ENCODE assay signal across 8 cellular contexts in genomic region chr17:17303847-17304490, GRCh38. TPM values are rescaled to one million over a fixed set of nuclear protein-coding genes. Genes with fewer than 3 reads are reported as not detected.
DNase-seq lines count a peak whose midpoint lies in the region; ATAC-seq, FAIRE-seq and TF ChIP-seq lines count a peak whose summit lies in the region.

No MANE protein-coding gene starts in this region.

- no peak overlapping the region for H3K27ac ChIP-seq in HepG2 (ENCODE audit: extremely low read length, insufficient read depth, low read length)
- no peak overlapping the region for H3K27ac ChIP-seq in thyroid gland

- intact Hi-C loops in HepG2 (cut with micrococcal nuclease; ENCODE audit: unreplicated experiment) (no loop called here), thyroid gland (cut with DNase I) (no loop called here)

- H3K79me2 ChIP-seq in HepG2 (ENCODE audit: insufficient read depth, low read length), result no peaks in the 10 kb centered on the region

- H3K9ac ChIP-seq in HepG2 (ENCODE audit: insufficient read depth, low read depth, low read length), result peak overlapping the region; percentile 22; the same call in 1 of the 2 replicates

- H3K4me1 Mint-ChIP-seq in activated CD4-positive, alpha-beta T cell treated with anti-CD3 and anti-CD28 coated beads, Interleukin-2, amount 10 ng/mL, durations not matched to agents 7 days and 5 days, result peaks cover 38% of the 10 kb centered on the region

- H3K9me3 ChIP-seq in HepG2 (ENCODE audit: low read length), result no peaks in the 10 kb centered on the region
- no peaks in the 10 kb centered on the region for H3K9me3 ChIP-seq in thyroid gland

- in situ Hi-C loops in HepG2 (cut with HindIII; ENCODE audit: extremely low pct_ligation_motif_present, low pct_unique_long_range_greater_than_20kb), result no loop called here

- BruUV-seq in HepG2 (replicated peaks; lab: Mats Ljungman, UMichigan), result TSS peak; percentile 83

- H3K27me3 ChIP-seq in HepG2 (ENCODE audit: control insufficient read depth in 1 of 2, insufficient read depth in 2 of 2, low read length in 2 of 2) (no peaks in the 10 kb centered on the region; a peak in 2 of 5 replicates), thyroid gland (no peaks in the 10 kb centered on the region)

- no peaks in the 10 kb centered on the region for H3K27me3 Mint-ChIP-seq in activated CD4-positive, alpha-beta T cell treated with anti-CD3 and anti-CD28 coated beads, Interleukin-2, amount 10 ng/mL, durations not matched to agents 7 days and 5 days

- 39% methylated on average over 11 of the region's 21 CpGs for WGBS in HepG2 (ENCODE audit: low lambda C conversion rate)
- WGBS in thyroid gland, 2 donors, result 33 to 34% methylated on average over 12 to 13 of the region's 21 CpGs

- H3K4me1 ChIP-seq in HepG2 (ENCODE audit: insufficient read depth, low read length) (peaks cover 47% of the 10 kb centered on the region), thyroid gland (peaks cover 0 to 14% of the 10 kb centered on the region in 2 donors)

- no peak for DNase-seq in activated CD4-positive, alpha-beta T cell treated with anti-CD3 and anti-CD28 coated beads, Interleukin-2, amount 10 ng/mL, durations not matched to agents 7 days and 5 days
- DNase-seq in activated CD4-positive, alpha-beta T cell treated with anti-CD3 and anti-CD28 coated beads, Interleukin-2, amount 50 U/mL, for 48 hours, result no peak
- no peak for DNase-seq in activated naive CD4-positive, alpha-beta T cell treated with anti-CD3 and anti-CD28 coated beads, Interleukin-2, amount 50 U/mL, for 72 hours (ENCODE audit: low spot score in 2 of 2)
- no peak for DNase-seq in HepG2 (ENCODE audit: low spot score)
- no peak for DNase-seq in thyroid gland
- no peak for DNase-seq in RCC 7860 (ENCODE audit: low spot score)
- DNase-seq in DMS153 (lab: John Stamatoyannopoulos, UW), result no peak

- H4K20me1 ChIP-seq in HepG2 (ENCODE audit: insufficient read depth, low read length), result no peaks in the 10 kb centered on the region

- H3K36me3 ChIP-seq in HepG2 (replicated peaks in 1 of 2; ENCODE audit: control insufficient read depth in 1 of 2, insufficient read depth in 2 of 2, low read length in 2 of 2), result no peaks in the 10 kb centered on the region
- no peaks in the 10 kb centered on the region for H3K36me3 ChIP-seq in thyroid gland

- H3K36me3 Mint-ChIP-seq in activated CD4-positive, alpha-beta T cell treated with anti-CD3 and anti-CD28 coated beads, Interleukin-2, amount 10 ng/mL, durations not matched to agents 7 days and 5 days (ENCODE audit: low read depth), result peaks cover 3% of the 10 kb centered on the region
- no peaks in the 10 kb centered on the region for H3K36me3 Mint-ChIP-seq in activated naive CD4-positive, alpha-beta T cell treated with anti-CD3 and anti-CD28 coated beads, Interleukin-2, amount 50 U/mL, for 72 hours

- no peak for TF ChIP-seq RAD21 in HepG2 (CRISPR knock-in tag; IDR thresholded peaks at IDR 0.05)

- POLR2A ChIA-PET in activated CD4-positive, alpha-beta T cell treated with anti-CD3 and anti-CD28 coated beads, Interleukin-2, amount 10 ng/mL, durations not matched to agents 7 days and 5 days (lab: Charles Lee), result no interaction called here
- POLR2A ChIA-PET in HepG2 (lab: Yijun Ruan, JAX), result interaction anchor here (0.6 to 1.0 kb wide), 3 partner anchors 23 to 67 kb away, joined by 3 read pairs; partner anchors contain the start of genes COPS3 and FLCN

- no peak for TF ChIP-seq CTCF in HepG2 (CRISPR knock-in tag; IDR thresholded peaks at IDR 0.05)
- TF ChIP-seq CTCF in thyroid gland (IDR thresholded peaks at IDR 0.05), result no peak

- peak overlapping the region; percentile 90 for H3K27ac Mint-ChIP-seq in activated CD4-positive, alpha-beta T cell treated with anti-CD3 and anti-CD28 coated beads, Interleukin-2, amount 10 ng/mL, durations not matched to agents 7 days and 5 days
- peak overlapping the region; percentile 58 to 82 for H3K27ac Mint-ChIP-seq in activated naive CD4-positive, alpha-beta T cell treated with anti-CD3 and anti-CD28 coated beads, Interleukin-2, amount 50 U/mL, for 72 hours

- no peak for ATAC-seq in activated naive CD4-positive, alpha-beta T cell treated with anti-CD3 and anti-CD28 coated beads, Interleukin-2, amount 50 U/mL, for 72 hours
- no peak for ATAC-seq in HepG2
- ATAC-seq in HG02763 (IDR thresholded peaks at IDR 0.05; ENCODE audit: unreplicated experiment), result no peak

- no peaks in the 10 kb centered on the region for H3K9me3 Mint-ChIP-seq in activated CD4-positive, alpha-beta T cell treated with anti-CD3 and anti-CD28 coated beads, Interleukin-2, amount 10 ng/mL, durations not matched to agents 7 days and 5 days
- H3K9me3 Mint-ChIP-seq in activated naive CD4-positive, alpha-beta T cell treated with anti-CD3 and anti-CD28 coated beads, Interleukin-2, amount 50 U/mL, for 72 hours, result no peaks in the 10 kb centered on the region

- TF ChIP-seq EP300 in HepG2 (IDR thresholded peaks at IDR 0.05; ENCODE audit: low read depth in 2 of 2, low read length in 2 of 2) (no peak), HepG2 (CRISPR knock-in tag; IDR thresholded peaks at IDR 0.05; ENCODE audit: borderline replicate concordance) (no peak)

- peak overlapping the region; percentile 82 for H3K4me3 Mint-ChIP-seq in activated CD4-positive, alpha-beta T cell treated with anti-CD3 and anti-CD28 coated beads, Interleukin-2, amount 10 ng/mL, durations not matched to agents 7 days and 5 days

- no peak overlapping the region for H2AFZ ChIP-seq in HepG2 (ENCODE audit: low read length)

- FAIRE-seq in HepG2 (lab: Jason Lieb, UNC) (no peak), RCC 7860 (lab: Jason Lieb, UNC) (no peak)

- H3K4me2 ChIP-seq in HepG2 (ENCODE audit: low read depth, low read length), result peak overlapping the region; percentile 100

- H3K4me3 ChIP-seq in HepG2 (replicated peaks in 1 of 3; ENCODE audit: insufficient read depth in 1 of 3, low read depth in 2 of 3, low read length in 3 of 3) (peak overlapping the region; percentile 46 to 74 (median 73)), thyroid gland (replicated peaks in 1 of 3) (peak overlapping the region in 2 of 3 donors; percentile 17 to 39)

- no peak for TF ChIP-seq POLR2A in HepG2 (IDR thresholded peaks at IDR 0.05; ENCODE audit: insufficient read depth in 1 of 2, low read depth in 2 of 2, low read length in 2 of 2)
- no peak for TF ChIP-seq POLR2A in thyroid gland (IDR thresholded peaks at IDR 0.05)

- CTCF ChIA-PET in activated CD4-positive, alpha-beta T cell treated with anti-CD3 and anti-CD28 coated beads, Interleukin-2, amount 10 ng/mL, durations not matched to agents 7 days and 5 days (lab: Charles Lee), result interaction anchor here (0.8 kb wide), 1 partner anchor 16 kb away, joined by 4 read pairs; no protein-coding TSS in a partner anchor
- CTCF ChIA-PET in HepG2 (lab: Yijun Ruan, JAX; ENCODE audit: low intra/inter-chr PET ratio, low total read pairs), result no interaction called here

RNA-seq across cellular contexts. Expression of gene NT5M, which starts 0.8 kb away (rescaled TPM):
- 1 to 10 TPM; 5.5 to 7.6 TPM for total RNA-seq in activated CD4-positive, alpha-beta T cell treated with anti-CD3 and anti-CD28 coated beads, Interleukin-2, amount 10 ng/mL, durations not matched to agents 7 days and 5 days
- 1 to 10 TPM; 5.8 to 6.0 TPM for total RNA-seq in activated naive CD4-positive, alpha-beta T cell treated with anti-CD3 and anti-CD28 coated beads, Interleukin-2, amount 50 U/mL, for 72 hours
- total RNA-seq in HepG2 (2016; rRNA removed; fragmentation: Illumina TruSeq; extraction: Trizol) (0.55 and 0.63 TPM in 2 replicates), thyroid gland (1 to 10 TPM; 1.1 to 6.0 (median 2.8) TPM)
- total RNA-seq in HepG2 (2016; cell fraction: cytosol; rRNA removed; fragmentation: Illumina TruSeq; extraction: Trizol; ENCODE audit: low read depth), result 1.7 and 2.0 TPM in 2 replicates
- total RNA-seq in HepG2 (2016; cell fraction: insoluble cytoplasmic fraction; rRNA removed; fragmentation: Illumina TruSeq; extraction: Trizol), result 0.46 and 0.50 TPM in 2 replicates
- 1.5 and 2.3 TPM in 2 replicates for total RNA-seq in HepG2 (2016; cell fraction: membrane; rRNA removed; fragmentation: Illumina TruSeq; extraction: Trizol)
- total RNA-seq in HepG2 (2016; cell fraction: nucleus; rRNA removed; fragmentation: Illumina TruSeq; extraction: Trizol), result not detected in 2 replicates
- polyA plus RNA-seq in HepG2 (2011; rRNA removed), result 0.78 and 1.0 TPM in 2 replicates
- 0.54 and 1.2 TPM in 2 replicates for polyA plus RNA-seq in HepG2 (2011; cell fraction: cytosol; rRNA removed)
- polyA plus RNA-seq in HepG2 (2011; cell fraction: nucleus; rRNA removed), result 2.0 and 2.4 TPM in 2 replicates
- 1.1 and 1.2 TPM in 2 replicates for polyA plus RNA-seq in HepG2 (2012)
- polyA plus RNA-seq in HepG2 (2016; cell fraction: cytosol; fragmentation: Illumina TruSeq; extraction: Trizol; ENCODE audit: low read depth), result 1.7 and 1.9 TPM in 2 replicates
- polyA plus RNA-seq in HepG2 (2016; cell fraction: insoluble cytoplasmic fraction; fragmentation: Illumina TruSeq; extraction: Trizol; ENCODE audit: low read depth), result 0.56 and 0.79 TPM in 2 replicates
- 1.4 and 1.5 TPM in 2 replicates for polyA plus RNA-seq in HepG2 (2016; cell fraction: membrane; fragmentation: Illumina TruSeq; extraction: Trizol; ENCODE audit: low read depth)
- 0.63 and 0.85 TPM in 2 replicates for polyA plus RNA-seq in HepG2 (2016; cell fraction: nucleus; fragmentation: Illumina TruSeq; extraction: Trizol; ENCODE audit: insufficient read depth, low read depth)
- polyA minus RNA-seq in HepG2 (2011; rRNA and poly(A)+ RNA removed; ENCODE audit: low replicate concordance), result 1.1 and 2.2 TPM in 2 replicates
- polyA minus RNA-seq in HepG2 (2011; cell fraction: cytosol; rRNA and poly(A)+ RNA removed), result 1.2 TPM in 1 of 2 replicates, not detected in the other
- not detected in 2 replicates for polyA minus RNA-seq in HepG2 (2011; cell fraction: nucleus; rRNA and poly(A)+ RNA removed)

RNA-seq across cellular contexts. Expression of gene COPS3, which starts 22.9 kb away (rescaled TPM):
- total RNA-seq in activated CD4-positive, alpha-beta T cell treated with anti-CD3 and anti-CD28 coated beads, Interleukin-2, amount 10 ng/mL, durations not matched to agents 7 days and 5 days, result 100 to 1,000 TPM; 100 TPM
- 100 to 1,000 TPM in 1 of 2 donors, 10 to 100 TPM in 1; 97.4 to 126 TPM for total RNA-seq in activated naive CD4-positive, alpha-beta T cell treated with anti-CD3 and anti-CD28 coated beads, Interleukin-2, amount 50 U/mL, for 72 hours
- 103 and 143 TPM in 2 replicates for total RNA-seq in HepG2 (2016; rRNA removed; fragmentation: Illumina TruSeq; extraction: Trizol)
- 86.6 and 90.0 TPM in 2 replicates for total RNA-seq in HepG2 (2016; cell fraction: cytosol; rRNA removed; fragmentation: Illumina TruSeq; extraction: Trizol; ENCODE audit: low read depth)
- total RNA-seq in HepG2 (2016; cell fraction: insoluble cytoplasmic fraction; rRNA removed; fragmentation: Illumina TruSeq; extraction: Trizol), result 106 and 142 TPM in 2 replicates
- total RNA-seq in HepG2 (2016; cell fraction: membrane; rRNA removed; fragmentation: Illumina TruSeq; extraction: Trizol), result 113 and 114 TPM in 2 replicates
- 38.3 and 49.0 TPM in 2 replicates for total RNA-seq in HepG2 (2016; cell fraction: nucleus; rRNA removed; fragmentation: Illumina TruSeq; extraction: Trizol)
- polyA plus RNA-seq in HepG2 (2011; rRNA removed), result 34.1 and 46.3 TPM in 2 replicates
- polyA plus RNA-seq in HepG2 (2011; cell fraction: cytosol; rRNA removed), result 32.8 and 38.8 TPM in 2 replicates
- polyA plus RNA-seq in HepG2 (2011; cell fraction: nucleus; rRNA removed), result 17.3 and 22.4 TPM in 2 replicates
- 40.8 and 44.7 TPM in 2 replicates for polyA plus RNA-seq in HepG2 (2012)
- 70.5 and 78.2 TPM in 2 replicates for polyA plus RNA-seq in HepG2 (2016; cell fraction: cytosol; fragmentation: Illumina TruSeq; extraction: Trizol; ENCODE audit: low read depth)
- 115 TPM in 2 replicates for polyA plus RNA-seq in HepG2 (2016; cell fraction: insoluble cytoplasmic fraction; fragmentation: Illumina TruSeq; extraction: Trizol; ENCODE audit: low read depth)
- 74.5 and 76.2 TPM in 2 replicates for polyA plus RNA-seq in HepG2 (2016; cell fraction: membrane; fragmentation: Illumina TruSeq; extraction: Trizol; ENCODE audit: low read depth)
- 51.6 and 59.0 TPM in 2 replicates for polyA plus RNA-seq in HepG2 (2016; cell fraction: nucleus; fragmentation: Illumina TruSeq; extraction: Trizol; ENCODE audit: insufficient read depth, low read depth)
- 37.5 and 148 TPM in 2 replicates for polyA minus RNA-seq in HepG2 (2011; rRNA and poly(A)+ RNA removed; ENCODE audit: low replicate concordance)
- polyA minus RNA-seq in HepG2 (2011; cell fraction: cytosol; rRNA and poly(A)+ RNA removed), result 27.9 and 30.0 TPM in 2 replicates
- 26.8 and 31.8 TPM in 2 replicates for polyA minus RNA-seq in HepG2 (2011; cell fraction: nucleus; rRNA and poly(A)+ RNA removed)
- total RNA-seq in thyroid gland, result 10 to 100 TPM; 49.2 to 60.0 (median 57.9) TPM
